ENCODE assay signal across 12 cellular contexts in genomic region chr6:18186033-18186432, GRCh38. TPM values are rescaled to one million over a fixed set of nuclear protein-coding genes. Genes with fewer than 3 reads are reported as not detected.
A peak's percentile ranks its signal among the peaks of the same experiment; 100 is the strongest.
DNase-seq lines count a peak whose midpoint lies in the region; ATAC-seq and TF ChIP-seq lines count a peak whose summit lies in the region.
"Had no signal": no experiment of that assay in that cellular context is flagged by ENCODE, and none has a peak within 500 bp of the region (broad histone marks: within the 10 kb centered on the region; RNA-seq: fewer than 3 reads in every experiment).

No MANE protein-coding gene starts in this region.

- H3K36me3 Mint-ChIP-seq in WTC11: peaks cover 6% of the 10 kb centered on the region
- peaks cover 3 to 44% of the 10 kb centered on the region in 2 donors for H3K36me3 Mint-ChIP-seq in stimulated activated naive B cell treated with anti-CD40 and anti-IgM and Interleukin-4, amounts not matched to agents 10 μg/mL and 1 μg/mL and 100 μg/mL, for 72 hours

- peak overlapping the region; percentile 6; the same call in 1 of the 2 replicates for H3K4me3 Mint-ChIP-seq in WTC11
- no peak overlapping the region for H3K4me3 Mint-ChIP-seq in stimulated activated naive B cell treated with anti-CD40 and anti-IgM and Interleukin-4, amounts not matched to agents 10 μg/mL and 1 μg/mL and 100 μg/mL, for 72 hours
- H3K4me3 Mint-ChIP-seq: activated naive CD4-positive, alpha-beta T cell treated with anti-CD3 and anti-CD28 coated beads for 36 hours had no signal

- no peak for TF ChIP-seq CTCF in WTC11 (IDR thresholded peaks at IDR 0.05)

- H3K27ac Mint-ChIP-seq in WTC11: peak overlapping the region; percentile 97
- peak overlapping the region; percentile 70 for H3K27ac Mint-ChIP-seq in stimulated activated naive B cell treated with anti-CD40 and anti-IgM and Interleukin-4, amounts not matched to agents 10 μg/mL and 1 μg/mL and 100 μg/mL, for 72 hours
- H3K27ac Mint-ChIP-seq: activated naive CD4-positive, alpha-beta T cell treated with anti-CD3 and anti-CD28 coated beads for 36 hours had no signal

- no peaks in the 10 kb centered on the region; the same call in 1 of the 2 replicates for H3K27me3 Mint-ChIP-seq in WTC11 (ENCODE audit: low read depth)
- H3K27me3 Mint-ChIP-seq in stimulated activated naive B cell treated with anti-CD40 and anti-IgM and Interleukin-4, amounts not matched to agents 10 μg/mL and 1 μg/mL and 100 μg/mL, for 72 hours: no peaks in the 10 kb centered on the region

- H3K27ac ChIP-seq in right cardiac atrium (ENCODE audit: low read length): no peak overlapping the region

- H3K4me3 ChIP-seq in right cardiac atrium (ENCODE audit: low read length): no peak overlapping the region

- WGBS in right cardiac atrium: 65% methylated on average over 2 of the region's 2 CpGs

- peaks cover 1% of the 10 kb centered on the region for H3K4me1 ChIP-seq in right cardiac atrium (ENCODE audit: control insufficient read depth, insufficient read depth, low read length)

- H3K9me3 Mint-ChIP-seq in WTC11: no peaks in the 10 kb centered on the region
- no peaks in the 10 kb centered on the region for H3K9me3 Mint-ChIP-seq in stimulated activated naive B cell treated with anti-CD40 and anti-IgM and Interleukin-4, amounts not matched to agents 10 μg/mL and 1 μg/mL and 100 μg/mL, for 72 hours
- H3K9me3 Mint-ChIP-seq: activated naive CD4-positive, alpha-beta T cell treated with anti-CD3 and anti-CD28 coated beads for 36 hours had no signal

- H3K4me1 Mint-ChIP-seq in WTC11: peaks cover 52% of the 10 kb centered on the region
- peaks cover 16 to 25% of the 10 kb centered on the region in 2 donors for H3K4me1 Mint-ChIP-seq in stimulated activated naive B cell treated with anti-CD40 and anti-IgM and Interleukin-4, amounts not matched to agents 10 μg/mL and 1 μg/mL and 100 μg/mL, for 72 hours

- H3K27me3 ChIP-seq in right cardiac atrium (ENCODE audit: control insufficient read depth, insufficient read depth): no peaks in the 10 kb centered on the region

- no peaks in the 10 kb centered on the region for H3K9me3 ChIP-seq in right cardiac atrium (ENCODE audit: control insufficient read depth, low read length)

- CTCF ChIA-PET in WTC11 (lab: Charles Lee): interaction anchor here (0.8 to 1.1 kb wide), 3 partner anchors 11 to 64 kb away, joined by 3 to 7 read pairs (median 3); no protein-coding TSS in a partner anchor

- POLR2A ChIA-PET in WTC11 (lab: Charles Lee): no interaction called here

- ATAC-seq in Right ventricle myocardium superior (ENCODE audit: poor library complexity) (peak; percentile 60), right cardiac atrium (no peak), WTC11 (peak; percentile 89), HG02973 (IDR thresholded peaks at IDR 0.05; ENCODE audit: unreplicated experiment) (no peak)
- ATAC-seq in stimulated activated naive B cell treated with anti-CD40 and anti-IgM and Interleukin-4, amounts not matched to agents 10 μg/mL and 1 μg/mL and 100 μg/mL, for 72 hours (replicated peaks): peak; percentile 48 to 54

- DNase-seq in Right ventricle myocardium superior (no peak), right cardiac atrium (no peak), WTC11 (ENCODE audit: low spot score) (no peak), iPS-NIHi11 (ENCODE audit: low spot score) (peak; percentile 66), NCI-H82 treated with DMSO at 0.1 percent for 48 hours (lab: John Stamatoyannopoulos, UW; ENCODE audit: unreplicated experiment) (no peak), NCI-H1417 (lab: John Stamatoyannopoulos, UW) (no peak)
- DNase-seq in stimulated activated naive B cell treated with anti-CD40 and anti-IgM and Interleukin-4, amounts not matched to agents 10 μg/mL and 1 μg/mL and 100 μg/mL, for 72 hours: no peak
- DNase-seq: activated naive CD4-positive, alpha-beta T cell treated with anti-CD3 and anti-CD28 coated beads for 36 hours; kidney; NCI-H345; RPMI8226 had no signal

- intact Hi-C loops in Right ventricle myocardium superior (cut with DNase I): no loop called here
- intact Hi-C loops in right cardiac atrium (cut with DNase I): no loop called here

TF ChIP-seq in WTC11, 78 proteins besides CTCF, POLR2A, EP300 and RAD21:
- TF ChIP-seq NR1H2 (CRISPR knock-in tag; IDR thresholded peaks at IDR 0.05) (no peak), FOXK1 (CRISPR knock-in tag; IDR thresholded peaks at IDR 0.05) (peak; percentile 63; the same call in 1 of the 2 replicates), TEAD1 (CRISPR knock-in tag; IDR thresholded peaks at IDR 0.05) (peak; percentile 45; the same call in 1 of the 2 replicates), FOXP4 (CRISPR knock-in tag; IDR thresholded peaks at IDR 0.05) (peak; percentile 78; the same call in 1 of the 2 replicates), ETV6 (CRISPR knock-in tag; IDR thresholded peaks at IDR 0.05) (peak; percentile 61; the same call in 1 of the 2 replicates), GABPB1 (CRISPR knock-in tag; IDR thresholded peaks at IDR 0.05) (no peak), SP1 (CRISPR knock-in tag; conservative IDR thresholded peaks at IDR 0.05) (0 out of 2 replicates have a peak, but pooled peaks have one; percentile 36), ATF2 (CRISPR knock-in tag; IDR thresholded peaks at IDR 0.05; ENCODE audit: borderline replicate concordance, low read depth) (no peak), IRF2 (CRISPR knock-in tag; IDR thresholded peaks at IDR 0.05; ENCODE audit: borderline replicate concordance, low read depth) (no peak), ZNF121 (CRISPR knock-in tag; IDR thresholded peaks at IDR 0.05) (peak; percentile 48; the same call in 1 of the 2 replicates), FOXP1 (CRISPR knock-in tag; IDR thresholded peaks at IDR 0.05; ENCODE audit: borderline replicate concordance) (no peak), JUN (CRISPR knock-in tag; IDR thresholded peaks at IDR 0.05) (no peak), E2F4 (CRISPR knock-in tag; IDR thresholded peaks at IDR 0.05; ENCODE audit: borderline replicate concordance, low read depth) (no peak), ZNF232 (CRISPR knock-in tag; IDR thresholded peaks at IDR 0.05) (no peak)
TF ChIP-seq in WTC11: peak in this region for 6.

RNA-seq across cellular contexts. Expression of gene KDM1B, which starts 30.8 kb away (rescaled TPM):
- total RNA-seq in Right ventricle myocardium superior (13.2 TPM), right cardiac atrium (10 to 100 TPM in 3 of 4 donors, 1 to 10 TPM in 1; 9.8 to 14.9 (median 14.6) TPM), WTC11 (2021) (6.7 to 8.7 TPM (median 8.0 TPM) in 3 replicates)
- polyA plus RNA-seq in right cardiac atrium: 4.0 TPM

RNA-seq across cellular contexts. Expression of gene TPMT, which starts 31.2 kb away (rescaled TPM):
- total RNA-seq in Right ventricle myocardium superior: 12.2 TPM
- total RNA-seq in right cardiac atrium: 10 to 100 TPM; 12.3 to 16.5 (median 13.5) TPM
- polyA plus RNA-seq in right cardiac atrium: 18.1 TPM
- 12.7 to 14.4 TPM (median 13.5 TPM) in 3 replicates for total RNA-seq in WTC11 (2021)

Comparison
In these comparisons a context has a peak if more than half of its experiments do, and no peak if none do; other contexts are left out.
1. ATAC-seq: peak in Right ventricle myocardium superior (single experiment), WTC11 (single experiment) and stimulated activated naive B cell treated with anti-CD40 and anti-IgM and Interleukin-4, amounts not matched to agents 10 μg/mL and 1 μg/mL and 100 μg/mL, for 72 hours (2 of 2); none in right cardiac atrium (0 of 2) and HG02973 (single experiment).